ENCODE assay signal across 15 cellular contexts in the genomic region with DNA sequence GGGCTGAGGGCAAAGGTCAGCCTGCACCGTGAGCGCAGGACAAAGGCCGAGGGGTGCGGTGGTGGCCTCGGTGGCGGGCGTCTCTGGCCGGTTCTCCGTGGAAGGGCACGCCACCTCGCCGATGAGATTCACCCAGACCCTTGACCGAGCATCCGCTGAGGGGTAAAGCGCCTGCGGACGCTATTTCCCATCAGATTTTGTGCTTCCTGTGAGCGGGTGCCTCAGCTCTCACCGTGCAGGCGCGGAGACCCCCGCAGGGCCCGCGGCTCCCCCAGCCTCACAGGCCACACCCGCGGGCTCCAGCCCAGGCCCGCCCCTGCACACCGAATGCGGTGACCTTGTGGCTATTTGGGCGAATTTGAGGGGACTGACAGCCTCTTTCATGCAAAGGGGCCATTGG.
DNase-seq lines count a peak whose midpoint lies in the region; ATAC-seq and TF ChIP-seq lines count a peak whose summit lies in the region.
"Had no signal": no experiment of that assay in that cellular context is flagged by ENCODE, and none has a peak within 500 bp of the region (broad histone marks: within the 10 kb centered on the region; RNA-seq: fewer than 3 reads in every experiment).

No MANE protein-coding gene starts in this region.

- no peaks in the 10 kb centered on the region for H3K4me1 ChIP-seq in left ventricle myocardium inferior

- DNase-seq in Right ventricle myocardium inferior (ENCODE audit: missing footprints) = peak; percentile 1
- no peak for DNase-seq in left ventricle myocardium inferior
- peak; percentile 44 for DNase-seq in islet precursor cell
- peak; percentile 66 for DNase-seq in posterior vena cava (ENCODE audit: low spot score)
- DNase-seq in DMS53 treated with DMSO at 0.1 percent for 48 hours (lab: John Stamatoyannopoulos, UW; ENCODE audit: unreplicated experiment) = no peak
- DNase-seq: ACHN; C1 segment of cervical spinal cord; Calu3; CD4-positive, alpha-beta T cell; DMS79 treated with DMSO at 0.1 percent for 48 hours; EL had no signal

- TF ChIP-seq CTCF in left ventricle myocardium inferior (IDR thresholded peaks at IDR 0.05; ENCODE audit: borderline replicate concordance) = no peak

- ATAC-seq in Right ventricle myocardium inferior (no peak), GM18907 (IDR thresholded peaks at IDR 0.05; ENCODE audit: unreplicated experiment) (no peak), GM19397 (IDR thresholded peaks at IDR 0.05; ENCODE audit: unreplicated experiment) (no peak)
- ATAC-seq: HCT116 had no signal

- intact Hi-C loops in Right ventricle myocardium inferior (cut with DNase I) = no loop called here
- intact Hi-C loops in left ventricle myocardium inferior (cut with micrococcal nuclease) = no loop called here
- intact Hi-C loops in posterior vena cava (cut with DNase I) = no loop called here

- H3K4me3 ChIP-seq in left ventricle myocardium inferior = no peak overlapping the region

- no peak overlapping the region for H3K27ac ChIP-seq in left ventricle myocardium inferior (replicated peaks)
- H3K27ac ChIP-seq: HL-60 had no signal

- H3K27me3 ChIP-seq in left ventricle myocardium inferior (ENCODE audit: low read depth) = peaks cover 28% of the 10 kb centered on the region

- H3K9me3 ChIP-seq in left ventricle myocardium inferior (replicated peaks) = no peaks in the 10 kb centered on the region

- H3K36me3 ChIP-seq in left ventricle myocardium inferior = no peaks in the 10 kb centered on the region

Comparison
In these comparisons a context has a peak if more than half of its experiments do, and no peak if none do; other contexts are left out.
1. DNase-seq: peak in Right ventricle myocardium inferior (single experiment), islet precursor cell (single experiment) and posterior vena cava (single experiment); none in left ventricle myocardium inferior (single experiment) and DMS53 treated with DMSO at 0.1 percent for 48 hours (single experiment).